Comparison of ENCODE assay signal across 27 cellular contexts in genomic region chr1:212440419-212440818, GRCh38.
"Had no signal": no experiment of that assay in that cellular context is flagged by ENCODE, and none has a peak within 500 bp of the region (broad histone marks: within the 10 kb centered on the region; RNA-seq: fewer than 3 reads in every experiment).

No MANE protein-coding gene starts in this region.

- H3K4me3 Mint-ChIP-seq: activated B cell treated with CpG ODN at 0.5 μM for 24 hours; activated CD8-positive, alpha-beta T cell treated with anti-CD3 and anti-CD28 coated beads for 36 hours; activated naive CD4-positive, alpha-beta T cell treated with anti-CD3 and anti-CD28 coated beads, Interleukin-2, amount 50 U/mL, for 24 hours; activated naive CD8-positive, alpha-beta T cell treated with anti-CD3 and anti-CD28 coated beads, Interleukin-2, amount 50 U/mL, for 24 hours; nephron progenitor cell; stimulated activated effector memory CD8-positive, alpha-beta T cell treated with anti-CD3 and anti-CD28 coated beads, Interleukin-12 subunit alpha, Interleukin-12 subunit beta, amount 100 ng/mL, for 72 hours; stimulated activated naive CD8-positive, alpha-beta T cell treated with anti-CD3 and anti-CD28 coated beads, Interleukin-15, Interleukin-2, amounts not matched to agents 100 ng/mL and 50 ng/mL, for 24 hours; type B pancreatic cell had no signal

- H3K9me3 Mint-ChIP-seq: activated B cell treated with CpG ODN at 0.5 μM for 24 hours; activated CD8-positive, alpha-beta T cell treated with anti-CD3 and anti-CD28 coated beads for 36 hours; activated naive CD4-positive, alpha-beta T cell treated with anti-CD3 and anti-CD28 coated beads, Interleukin-2, amount 50 U/mL, for 24 hours; activated naive CD8-positive, alpha-beta T cell treated with anti-CD3 and anti-CD28 coated beads, Interleukin-2, amount 50 U/mL, for 24 hours; activated T-helper 2 cell treated with anti-CD3 and anti-CD28 coated beads, Interferon-gamma antibody, Interleukin-2, Interleukin-4, amounts not matched to agents 10 μg/mL and 5 μg/mL and 100 μg/mL, durations not matched to agents 14 hours and 24 hours and 36 hours; nephron progenitor cell; stimulated activated effector memory CD8-positive, alpha-beta T cell treated with anti-CD3 and anti-CD28 coated beads, Interleukin-12 subunit alpha, Interleukin-12 subunit beta, amount 100 ng/mL, for 72 hours; stimulated activated naive CD8-positive, alpha-beta T cell treated with anti-CD3 and anti-CD28 coated beads, Interleukin-15, Interleukin-2, amounts not matched to agents 100 ng/mL and 50 ng/mL, for 24 hours; type B pancreatic cell had no signal

- ATAC-seq: activated CD8-positive, alpha-beta T cell treated with anti-CD3 and anti-CD28 coated beads for 36 hours; activated naive CD8-positive, alpha-beta T cell treated with anti-CD3 and anti-CD28 coated beads, Interleukin-2, amount 50 U/mL, for 24 hours; heart left ventricle; left cardiac atrium; right lobe of liver; stimulated activated effector memory CD8-positive, alpha-beta T cell treated with anti-CD3 and anti-CD28 coated beads, Interleukin-12 subunit alpha, Interleukin-12 subunit beta, amount 100 ng/mL, for 72 hours had no signal

- H3K4me1 ChIP-seq: breast epithelium, right lobe of liver, uterus had no signal

- H3K4me3 ChIP-seq: breast epithelium, heart left ventricle, ovary, right lobe of liver, uterus had no signal

- DNase-seq: activated B cell treated with CpG ODN at 0.5 μM for 24 hours; activated CD4-positive, alpha-beta T cell treated with anti-CD3 and anti-CD28 coated beads, Interleukin-2, amount 50 U/mL, for 1 hour; activated CD8-positive, alpha-beta T cell treated with anti-CD3 and anti-CD28 coated beads for 36 hours; activated naive CD8-positive, alpha-beta T cell treated with anti-CD3 and anti-CD28 coated beads, Interleukin-2, amount 50 U/mL, for 24 hours; activated T-cell treated with anti-CD3 and anti-CD28 coated beads, Interleukin-2, amount 50 U/mL, for 48 hours; amygdala; central memory CD4-positive, alpha-beta T cell; dermis blood vessel endothelial cell; effector CD4-positive, alpha-beta T cell; heart left ventricle; left cardiac atrium; mammary epithelial cell; nephron progenitor cell; ovary; right lobe of liver; stimulated activated CD4-positive, alpha-beta T cell treated with anti-CD3 and anti-CD28 coated beads, Interleukin-12 subunit alpha, Interleukin-12 subunit beta, amount 100 ng/mL, for 4 hours; stimulated activated CD4-positive, alpha-beta T cell treated with anti-CD3 and anti-CD28 coated beads, Interleukin-4, amount 100 ng/mL, for 24 hours; T-helper 2 cell; uterus had no signal

- H3K27me3 Mint-ChIP-seq: activated B cell treated with CpG ODN at 0.5 μM for 24 hours; activated CD8-positive, alpha-beta T cell treated with anti-CD3 and anti-CD28 coated beads for 36 hours; activated naive CD4-positive, alpha-beta T cell treated with anti-CD3 and anti-CD28 coated beads, Interleukin-2, amount 50 U/mL, for 24 hours; activated naive CD8-positive, alpha-beta T cell treated with anti-CD3 and anti-CD28 coated beads, Interleukin-2, amount 50 U/mL, for 24 hours; progenitor cell of endocrine pancreas; stimulated activated naive CD8-positive, alpha-beta T cell treated with anti-CD3 and anti-CD28 coated beads, Interleukin-15, Interleukin-2, amounts not matched to agents 100 ng/mL and 50 ng/mL, for 24 hours; type B pancreatic cell had no signal

- H3K9me3 ChIP-seq: breast epithelium, heart left ventricle, ovary, right lobe of liver, uterus had no signal

- H3K36me3 ChIP-seq: breast epithelium, ovary, right lobe of liver, uterus had no signal

- H3K27ac Mint-ChIP-seq: activated B cell treated with CpG ODN at 0.5 μM for 24 hours; activated CD8-positive, alpha-beta T cell treated with anti-CD3 and anti-CD28 coated beads for 36 hours; activated naive CD4-positive, alpha-beta T cell treated with anti-CD3 and anti-CD28 coated beads, Interleukin-2, amount 50 U/mL, for 24 hours; activated naive CD8-positive, alpha-beta T cell treated with anti-CD3 and anti-CD28 coated beads, Interleukin-2, amount 50 U/mL, for 24 hours; activated T-helper 2 cell treated with anti-CD3 and anti-CD28 coated beads, Interferon-gamma antibody, Interleukin-2, Interleukin-4, amounts not matched to agents 10 μg/mL and 5 μg/mL and 100 μg/mL, durations not matched to agents 14 hours and 24 hours and 36 hours; nephron progenitor cell; progenitor cell of endocrine pancreas; stimulated activated effector memory CD8-positive, alpha-beta T cell treated with anti-CD3 and anti-CD28 coated beads, Interleukin-12 subunit alpha, Interleukin-12 subunit beta, amount 100 ng/mL, for 72 hours; stimulated activated naive CD8-positive, alpha-beta T cell treated with anti-CD3 and anti-CD28 coated beads, Interleukin-15, Interleukin-2, amounts not matched to agents 100 ng/mL and 50 ng/mL, for 24 hours; type B pancreatic cell had no signal

- H3K27me3 ChIP-seq: breast epithelium, heart left ventricle, ovary, right lobe of liver, uterus had no signal

- H3K4me1 Mint-ChIP-seq: stimulated activated effector memory CD8-positive, alpha-beta T cell treated with anti-CD3 and anti-CD28 coated beads, Interleukin-12 subunit alpha, Interleukin-12 subunit beta, amount 100 ng/mL, for 72 hours had no signal

- H3K36me3 Mint-ChIP-seq: type B pancreatic cell had no signal

- H3K27ac ChIP-seq: breast epithelium, epithelial cell of prostate, heart left ventricle, ovary, right lobe of liver, uterus had no signal
